ENCODE assay signal across 8 cellular contexts in genomic region chr17:996554-997344, GRCh38. TPM values are rescaled to one million over a fixed set of nuclear protein-coding genes. Genes with fewer than 3 reads are reported as not detected.
DNase-seq lines count a peak whose midpoint lies in the region; ATAC-seq and TF ChIP-seq lines count a peak whose summit lies in the region.

Gene TIMM22, plus strand, starts transcription at chr17:997129. Its CDS starts 14 bp downstream, at chr17:997143.

- TF ChIP-seq CTCF in PC-3 (conservative IDR thresholded peaks at IDR 0.05; ENCODE audit: low read depth, low read length) (peak; percentile 81), epithelial cell of proximal tubule (conservative IDR thresholded peaks at IDR 0.05; ENCODE audit: low read depth, low read length) (peak; percentile 79)

- H3K36me3 ChIP-seq in PC-3 (ENCODE audit: low read depth, low read length) (peaks cover 16% of the 10 kb centered on the region; the same call in 1 of the 2 replicates), mucosa of rectum (ENCODE audit: control insufficient read depth in 2 of 2, insufficient read depth in 2 of 2, low read length in 2 of 2) (peaks cover 19 to 21% of the 10 kb centered on the region in 2 donors)

- peak within 1 kb of the TSS; percentile 99 for H3K9ac ChIP-seq in PC-3 (ENCODE audit: low read length)
- H3K9ac ChIP-seq in mucosa of rectum (ENCODE audit: low read depth in 1 of 2, low read length in 2 of 2), result peak within 1 kb of the TSS; percentile 98

- peak within 1 kb of the TSS; percentile 79 for H2AFZ ChIP-seq in PC-3 (ENCODE audit: low read length)

- peak within 1 kb of the TSS; percentile 81 for H3K4me3 ChIP-seq in Jurkat, Clone E6-1 (ENCODE audit: low read length)
- peak within 1 kb of the TSS; percentile 100 for H3K4me3 ChIP-seq in PC-3 (ENCODE audit: low read length)
- H3K4me3 ChIP-seq in epithelial cell of proximal tubule (ENCODE audit: low read depth, low read length), result peak within 1 kb of the TSS; percentile 95
- H3K4me3 ChIP-seq in mucosa of rectum (ENCODE audit: low read length in 2 of 2), result peak within 1 kb of the TSS; percentile 99 to 100

- no peaks in the 10 kb centered on the region for H3F3A ChIP-seq in PC-3 (ENCODE audit: low read length, unreplicated experiment)

- intact Hi-C loops in PC-3 (cut with micrococcal nuclease), result loop anchor here (2.0 kb wide), 1 partner anchor 202 kb away; no protein-coding TSS in a partner anchor

- POLR2A ChIA-PET in PC-3 (lab: Charles Lee; ENCODE audit: unreplicated experiment), result interaction anchor here (0.6 kb wide), 2 partner anchors 17 to 125 kb away, joined by 4 to 19 read pairs; partner anchors contain the start of gene NXN

- CTCF ChIA-PET in PC-3 (lab: Charles Lee), result interaction anchor here (0.5 to 1.2 kb wide), 6 partner anchors 16 to 647 kb away, joined by 3 to 12 read pairs (median 6); no protein-coding TSS in a partner anchor

- H3K27ac ChIP-seq in PC-3 (ENCODE audit: low read length) (peak within 1 kb of the TSS; percentile 68), mucosa of rectum (ENCODE audit: low read depth in 2 of 2, low read length in 2 of 2) (peak within 1 kb of the TSS; percentile 87 to 90)

- H3K9me3 ChIP-seq in PC-3 (ENCODE audit: low read length) (no peaks in the 10 kb centered on the region), mucosa of rectum (ENCODE audit: control insufficient read depth in 2 of 2, low read length in 2 of 2) (no peaks in the 10 kb centered on the region)

- H3K4me1 ChIP-seq in PC-3 (ENCODE audit: insufficient read depth, low read length), result peaks cover 12% of the 10 kb centered on the region
- H3K4me1 ChIP-seq in mucosa of rectum (ENCODE audit: control insufficient read depth in 2 of 2, insufficient read depth in 2 of 2, low read length in 2 of 2), result peaks cover 10 to 23% of the 10 kb centered on the region in 2 donors

- no TSS peak for BruUV-seq in PC-3 (replicated peaks; lab: Mats Ljungman, UMichigan)

- ATAC-seq in GM21619 (IDR thresholded peaks at IDR 0.05; ENCODE audit: unreplicated experiment), result peak; percentile 89
- ATAC-seq in PC-3, result peak; percentile 98

- no peaks in the 10 kb centered on the region for H4K20me1 ChIP-seq in PC-3 (ENCODE audit: low read length)

- H3K9me2 ChIP-seq in PC-3 (replicated peaks; ENCODE audit: low read length), result no peaks in the 10 kb centered on the region

- H3K4me2 ChIP-seq in PC-3 (ENCODE audit: low read length), result peak within 1 kb of the TSS; percentile 93

- H3K79me2 ChIP-seq in PC-3 (ENCODE audit: low read length), result peaks cover 25% of the 10 kb centered on the region

- DNase-seq in DMS53 treated with DMSO at 0.1 percent for 48 hours (lab: John Stamatoyannopoulos, UW; ENCODE audit: unreplicated experiment) (peak; percentile 90), PC-3 (peak; percentile 96), activated T-cell treated with anti-CD3 and anti-CD28 coated beads for 48 hours (ENCODE audit: low read depth) (peak; percentile 92), epithelial cell of proximal tubule (ENCODE audit: low read depth) (peak; percentile 91)
- peak; percentile 97 for DNase-seq in Jurkat, Clone E6-1 (ENCODE audit: low read depth, low spot score)
- DNase-seq in stimulated activated CD8-positive, alpha-beta memory T cell treated with anti-CD3 and anti-CD28 coated beads, Interleukin-4, amount 100 ng/mL, for 48 hours, result peak; percentile 94

- H3K27me3 ChIP-seq in PC-3 (ENCODE audit: low read length), result no peaks in the 10 kb centered on the region
- H3K27me3 ChIP-seq in mucosa of rectum (ENCODE audit: control insufficient read depth in 2 of 2, insufficient read depth in 2 of 2, low read length in 2 of 2), result no peaks in the 10 kb centered on the region

RNA-seq across cellular contexts. Expression of gene TIMM22, which starts in this region (rescaled TPM):
- 14.5 TPM for polyA plus RNA-seq in Jurkat, Clone E6-1 (2012; ENCODE audit: insufficient read depth, insufficient read length)
- 17.2 and 17.7 TPM in 2 replicates for total RNA-seq in PC-3 (2014; rRNA removed)
- total RNA-seq in epithelial cell of proximal tubule, result 18.7 and 21.8 TPM in 2 replicates

Comparison
In these comparisons a context has a peak if more than half of its experiments do, and no peak if none do; other contexts are left out.
1. Peak in every context shown above with its lines: DNase-seq, ATAC-seq, H3K4me3 ChIP-seq and H3K27ac ChIP-seq.